In the genomic region with DNA sequence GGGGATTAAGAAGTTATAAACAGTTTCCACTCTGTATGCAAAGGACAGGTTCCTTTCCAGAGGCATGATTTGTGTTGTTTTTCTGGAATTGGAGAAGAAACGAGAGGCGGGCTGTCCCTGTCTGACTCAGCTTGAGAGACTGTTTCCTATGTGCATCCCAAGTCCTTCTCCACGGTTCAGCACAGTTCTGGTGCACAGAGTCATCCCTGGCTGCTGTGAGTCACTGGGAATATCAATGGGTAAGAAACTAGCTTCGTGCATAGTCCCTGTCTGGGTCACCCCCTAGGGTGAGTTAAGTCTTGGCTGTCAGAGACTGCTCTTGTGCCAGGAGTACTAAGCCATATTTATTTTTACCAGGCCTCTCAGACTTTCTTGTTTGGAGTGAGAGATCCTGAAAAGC, we compare ENCODE assay signal across 1 cellular context.
TF ChIP-seq lines count a peak whose summit lies in the region.

No MANE protein-coding gene starts in this region.

TF ChIP-seq in WTC11, 78 proteins besides CTCF, POLR2A, EP300 and RAD21 (continued from another document):
- TF ChIP-seq, protein P1, sequence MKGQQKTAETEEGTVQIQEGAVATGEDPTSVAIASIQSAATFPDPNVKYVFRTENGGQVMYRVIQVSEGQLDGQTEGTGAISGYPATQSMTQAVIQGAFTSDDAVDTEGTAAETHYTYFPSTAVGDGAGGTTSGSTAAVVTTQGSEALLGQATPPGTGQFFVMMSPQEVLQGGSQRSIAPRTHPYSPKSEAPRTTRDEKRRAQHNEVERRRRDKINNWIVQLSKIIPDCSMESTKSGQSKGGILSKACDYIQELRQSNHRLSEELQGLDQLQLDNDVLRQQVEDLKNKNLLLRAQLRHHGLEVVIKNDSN (CRISPR knock-in tag; IDR thresholded peaks at IDR 0.05) = no peak
- TF ChIP-seq KAT7 (CRISPR knock-in tag; IDR thresholded peaks at IDR 0.05; ENCODE audit: borderline replicate concordance) (no peak), ATF1 (CRISPR knock-in tag; IDR thresholded peaks at IDR 0.05) (no peak), NFATC4 (CRISPR knock-in tag; IDR thresholded peaks at IDR 0.05) (no peak), TCF7 (CRISPR knock-in tag; IDR thresholded peaks at IDR 0.05; ENCODE audit: low read depth) (no peak), SOX15 (CRISPR knock-in tag; IDR thresholded peaks at IDR 0.05) (no peak), GABPB1 (CRISPR knock-in tag; IDR thresholded peaks at IDR 0.05) (no peak), NFYB (CRISPR knock-in tag; conservative IDR thresholded peaks at IDR 0.05; ENCODE audit: low read depth) (no peak), ZNF317 (CRISPR knock-in tag; IDR thresholded peaks at IDR 0.05; ENCODE audit: borderline replicate concordance, low read depth) (no peak), ZNF263 (CRISPR knock-in tag; IDR thresholded peaks at IDR 0.05; ENCODE audit: low read depth) (no peak), CREB1 (CRISPR knock-in tag; IDR thresholded peaks at IDR 0.05) (no peak)
- TF ChIP-seq, protein P2, sequence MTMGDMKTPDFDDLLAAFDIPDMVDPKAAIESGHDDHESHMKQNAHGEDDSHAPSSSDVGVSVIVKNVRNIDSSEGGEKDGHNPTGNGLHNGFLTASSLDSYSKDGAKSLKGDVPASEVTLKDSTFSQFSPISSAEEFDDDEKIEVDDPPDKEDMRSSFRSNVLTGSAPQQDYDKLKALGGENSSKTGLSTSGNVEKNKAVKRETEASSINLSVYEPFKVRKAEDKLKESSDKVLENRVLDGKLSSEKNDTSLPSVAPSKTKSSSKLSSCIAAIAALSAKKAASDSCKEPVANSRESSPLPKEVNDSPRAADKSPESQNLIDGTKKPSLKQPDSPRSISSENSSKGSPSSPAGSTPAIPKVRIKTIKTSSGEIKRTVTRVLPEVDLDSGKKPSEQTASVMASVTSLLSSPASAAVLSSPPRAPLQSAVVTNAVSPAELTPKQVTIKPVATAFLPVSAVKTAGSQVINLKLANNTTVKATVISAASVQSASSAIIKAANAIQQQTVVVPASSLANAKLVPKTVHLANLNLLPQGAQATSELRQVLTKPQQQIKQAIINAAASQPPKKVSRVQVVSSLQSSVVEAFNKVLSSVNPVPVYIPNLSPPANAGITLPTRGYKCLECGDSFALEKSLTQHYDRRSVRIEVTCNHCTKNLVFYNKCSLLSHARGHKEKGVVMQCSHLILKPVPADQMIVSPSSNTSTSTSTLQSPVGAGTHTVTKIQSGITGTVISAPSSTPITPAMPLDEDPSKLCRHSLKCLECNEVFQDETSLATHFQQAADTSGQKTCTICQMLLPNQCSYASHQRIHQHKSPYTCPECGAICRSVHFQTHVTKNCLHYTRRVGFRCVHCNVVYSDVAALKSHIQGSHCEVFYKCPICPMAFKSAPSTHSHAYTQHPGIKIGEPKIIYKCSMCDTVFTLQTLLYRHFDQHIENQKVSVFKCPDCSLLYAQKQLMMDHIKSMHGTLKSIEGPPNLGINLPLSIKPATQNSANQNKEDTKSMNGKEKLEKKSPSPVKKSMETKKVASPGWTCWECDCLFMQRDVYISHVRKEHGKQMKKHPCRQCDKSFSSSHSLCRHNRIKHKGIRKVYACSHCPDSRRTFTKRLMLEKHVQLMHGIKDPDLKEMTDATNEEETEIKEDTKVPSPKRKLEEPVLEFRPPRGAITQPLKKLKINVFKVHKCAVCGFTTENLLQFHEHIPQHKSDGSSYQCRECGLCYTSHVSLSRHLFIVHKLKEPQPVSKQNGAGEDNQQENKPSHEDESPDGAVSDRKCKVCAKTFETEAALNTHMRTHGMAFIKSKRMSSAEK (CRISPR knock-in tag; IDR thresholded peaks at IDR 0.05; ENCODE audit: borderline replicate concordance) = no peak
- TF ChIP-seq, protein P3, sequence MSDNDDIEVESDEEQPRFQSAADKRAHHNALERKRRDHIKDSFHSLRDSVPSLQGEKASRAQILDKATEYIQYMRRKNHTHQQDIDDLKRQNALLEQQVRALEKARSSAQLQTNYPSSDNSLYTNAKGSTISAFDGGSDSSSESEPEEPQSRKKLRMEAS (CRISPR knock-in tag; IDR thresholded peaks at IDR 0.05) = no peak
- TF ChIP-seq, protein P4, sequence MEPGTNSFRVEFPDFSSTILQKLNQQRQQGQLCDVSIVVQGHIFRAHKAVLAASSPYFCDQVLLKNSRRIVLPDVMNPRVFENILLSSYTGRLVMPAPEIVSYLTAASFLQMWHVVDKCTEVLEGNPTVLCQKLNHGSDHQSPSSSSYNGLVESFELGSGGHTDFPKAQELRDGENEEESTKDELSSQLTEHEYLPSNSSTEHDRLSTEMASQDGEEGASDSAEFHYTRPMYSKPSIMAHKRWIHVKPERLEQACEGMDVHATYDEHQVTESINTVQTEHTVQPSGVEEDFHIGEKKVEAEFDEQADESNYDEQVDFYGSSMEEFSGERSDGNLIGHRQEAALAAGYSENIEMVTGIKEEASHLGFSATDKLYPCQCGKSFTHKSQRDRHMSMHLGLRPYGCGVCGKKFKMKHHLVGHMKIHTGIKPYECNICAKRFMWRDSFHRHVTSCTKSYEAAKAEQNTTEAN (CRISPR knock-in tag; IDR thresholded peaks at IDR 0.05) = no peak
- TF ChIP-seq, protein P5, sequence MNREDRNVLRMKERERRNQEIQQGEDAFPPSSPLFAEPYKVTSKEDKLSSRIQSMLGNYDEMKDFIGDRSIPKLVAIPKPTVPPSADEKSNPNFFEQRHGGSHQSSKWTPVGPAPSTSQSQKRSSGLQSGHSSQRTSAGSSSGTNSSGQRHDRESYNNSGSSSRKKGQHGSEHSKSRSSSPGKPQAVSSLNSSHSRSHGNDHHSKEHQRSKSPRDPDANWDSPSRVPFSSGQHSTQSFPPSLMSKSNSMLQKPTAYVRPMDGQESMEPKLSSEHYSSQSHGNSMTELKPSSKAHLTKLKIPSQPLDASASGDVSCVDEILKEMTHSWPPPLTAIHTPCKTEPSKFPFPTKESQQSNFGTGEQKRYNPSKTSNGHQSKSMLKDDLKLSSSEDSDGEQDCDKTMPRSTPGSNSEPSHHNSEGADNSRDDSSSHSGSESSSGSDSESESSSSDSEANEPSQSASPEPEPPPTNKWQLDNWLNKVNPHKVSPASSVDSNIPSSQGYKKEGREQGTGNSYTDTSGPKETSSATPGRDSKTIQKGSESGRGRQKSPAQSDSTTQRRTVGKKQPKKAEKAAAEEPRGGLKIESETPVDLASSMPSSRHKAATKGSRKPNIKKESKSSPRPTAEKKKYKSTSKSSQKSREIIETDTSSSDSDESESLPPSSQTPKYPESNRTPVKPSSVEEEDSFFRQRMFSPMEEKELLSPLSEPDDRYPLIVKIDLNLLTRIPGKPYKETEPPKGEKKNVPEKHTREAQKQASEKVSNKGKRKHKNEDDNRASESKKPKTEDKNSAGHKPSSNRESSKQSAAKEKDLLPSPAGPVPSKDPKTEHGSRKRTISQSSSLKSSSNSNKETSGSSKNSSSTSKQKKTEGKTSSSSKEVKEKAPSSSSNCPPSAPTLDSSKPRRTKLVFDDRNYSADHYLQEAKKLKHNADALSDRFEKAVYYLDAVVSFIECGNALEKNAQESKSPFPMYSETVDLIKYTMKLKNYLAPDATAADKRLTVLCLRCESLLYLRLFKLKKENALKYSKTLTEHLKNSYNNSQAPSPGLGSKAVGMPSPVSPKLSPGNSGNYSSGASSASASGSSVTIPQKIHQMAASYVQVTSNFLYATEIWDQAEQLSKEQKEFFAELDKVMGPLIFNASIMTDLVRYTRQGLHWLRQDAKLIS (CRISPR knock-in tag; IDR thresholded peaks at IDR 0.05; ENCODE audit: borderline replicate concordance) = no peak
- TF ChIP-seq, protein P6, sequence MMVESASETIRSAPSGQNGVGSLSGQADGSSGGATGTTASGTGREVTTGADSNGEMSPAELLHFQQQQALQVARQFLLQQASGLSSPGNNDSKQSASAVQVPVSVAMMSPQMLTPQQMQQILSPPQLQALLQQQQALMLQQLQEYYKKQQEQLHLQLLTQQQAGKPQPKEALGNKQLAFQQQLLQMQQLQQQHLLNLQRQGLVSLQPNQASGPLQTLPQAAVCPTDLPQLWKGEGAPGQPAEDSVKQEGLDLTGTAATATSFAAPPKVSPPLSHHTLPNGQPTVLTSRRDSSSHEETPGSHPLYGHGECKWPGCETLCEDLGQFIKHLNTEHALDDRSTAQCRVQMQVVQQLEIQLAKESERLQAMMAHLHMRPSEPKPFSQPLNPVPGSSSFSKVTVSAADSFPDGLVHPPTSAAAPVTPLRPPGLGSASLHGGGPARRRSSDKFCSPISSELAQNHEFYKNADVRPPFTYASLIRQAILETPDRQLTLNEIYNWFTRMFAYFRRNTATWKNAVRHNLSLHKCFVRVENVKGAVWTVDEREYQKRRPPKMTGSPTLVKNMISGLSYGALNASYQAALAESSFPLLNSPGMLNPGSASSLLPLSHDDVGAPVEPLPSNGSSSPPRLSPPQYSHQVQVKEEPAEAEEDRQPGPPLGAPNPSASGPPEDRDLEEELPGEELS (CRISPR knock-in tag; IDR thresholded peaks at IDR 0.05) = no peak
TF ChIP-seq in WTC11: peak in this region for 0.
